Comparison of ENCODE assay signal across 1 cellular context in the genomic region with DNA sequence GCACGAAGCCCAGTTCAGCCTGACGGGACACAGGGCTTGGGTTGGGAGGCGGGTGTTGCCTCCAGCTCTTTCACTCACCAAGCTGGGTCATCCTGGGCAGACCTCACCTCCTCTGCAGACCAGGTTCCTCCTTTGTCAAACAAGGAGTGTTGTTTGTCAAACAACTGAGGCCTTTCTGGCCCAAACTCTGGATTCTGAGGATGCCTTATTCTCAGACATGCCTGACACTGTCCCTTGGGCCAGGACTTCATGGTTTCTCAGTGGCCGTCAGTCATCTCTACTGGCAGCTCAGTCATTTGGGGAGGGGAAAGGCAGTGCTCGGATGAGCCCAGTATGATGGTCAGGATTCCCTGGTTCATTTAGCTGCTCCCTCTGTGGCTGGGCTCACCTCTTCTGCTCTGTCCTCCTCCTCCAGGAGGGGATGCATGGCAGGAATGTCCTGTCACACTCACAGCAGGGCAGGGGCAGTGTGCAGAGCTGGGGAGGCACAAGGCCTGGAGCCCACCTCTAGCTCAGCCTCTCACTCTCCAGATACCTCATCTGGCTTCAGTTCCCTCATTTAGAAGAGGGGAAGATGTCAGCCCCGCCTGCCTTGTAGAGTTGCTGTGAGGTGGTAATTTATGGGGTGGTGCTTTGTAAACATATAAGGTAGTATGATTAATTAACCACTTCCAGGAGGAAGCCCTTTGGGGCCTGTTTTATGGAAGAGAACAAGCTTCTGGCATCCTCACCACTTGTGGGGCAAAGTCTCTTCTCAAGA.
TF ChIP-seq lines count a peak whose summit lies in the region.

No MANE protein-coding gene starts in this region.

TF ChIP-seq in GM23338, 12 proteins besides CTCF, POLR2A, EP300 and RAD21 (continued from another document):
- TF ChIP-seq, protein P1, sequence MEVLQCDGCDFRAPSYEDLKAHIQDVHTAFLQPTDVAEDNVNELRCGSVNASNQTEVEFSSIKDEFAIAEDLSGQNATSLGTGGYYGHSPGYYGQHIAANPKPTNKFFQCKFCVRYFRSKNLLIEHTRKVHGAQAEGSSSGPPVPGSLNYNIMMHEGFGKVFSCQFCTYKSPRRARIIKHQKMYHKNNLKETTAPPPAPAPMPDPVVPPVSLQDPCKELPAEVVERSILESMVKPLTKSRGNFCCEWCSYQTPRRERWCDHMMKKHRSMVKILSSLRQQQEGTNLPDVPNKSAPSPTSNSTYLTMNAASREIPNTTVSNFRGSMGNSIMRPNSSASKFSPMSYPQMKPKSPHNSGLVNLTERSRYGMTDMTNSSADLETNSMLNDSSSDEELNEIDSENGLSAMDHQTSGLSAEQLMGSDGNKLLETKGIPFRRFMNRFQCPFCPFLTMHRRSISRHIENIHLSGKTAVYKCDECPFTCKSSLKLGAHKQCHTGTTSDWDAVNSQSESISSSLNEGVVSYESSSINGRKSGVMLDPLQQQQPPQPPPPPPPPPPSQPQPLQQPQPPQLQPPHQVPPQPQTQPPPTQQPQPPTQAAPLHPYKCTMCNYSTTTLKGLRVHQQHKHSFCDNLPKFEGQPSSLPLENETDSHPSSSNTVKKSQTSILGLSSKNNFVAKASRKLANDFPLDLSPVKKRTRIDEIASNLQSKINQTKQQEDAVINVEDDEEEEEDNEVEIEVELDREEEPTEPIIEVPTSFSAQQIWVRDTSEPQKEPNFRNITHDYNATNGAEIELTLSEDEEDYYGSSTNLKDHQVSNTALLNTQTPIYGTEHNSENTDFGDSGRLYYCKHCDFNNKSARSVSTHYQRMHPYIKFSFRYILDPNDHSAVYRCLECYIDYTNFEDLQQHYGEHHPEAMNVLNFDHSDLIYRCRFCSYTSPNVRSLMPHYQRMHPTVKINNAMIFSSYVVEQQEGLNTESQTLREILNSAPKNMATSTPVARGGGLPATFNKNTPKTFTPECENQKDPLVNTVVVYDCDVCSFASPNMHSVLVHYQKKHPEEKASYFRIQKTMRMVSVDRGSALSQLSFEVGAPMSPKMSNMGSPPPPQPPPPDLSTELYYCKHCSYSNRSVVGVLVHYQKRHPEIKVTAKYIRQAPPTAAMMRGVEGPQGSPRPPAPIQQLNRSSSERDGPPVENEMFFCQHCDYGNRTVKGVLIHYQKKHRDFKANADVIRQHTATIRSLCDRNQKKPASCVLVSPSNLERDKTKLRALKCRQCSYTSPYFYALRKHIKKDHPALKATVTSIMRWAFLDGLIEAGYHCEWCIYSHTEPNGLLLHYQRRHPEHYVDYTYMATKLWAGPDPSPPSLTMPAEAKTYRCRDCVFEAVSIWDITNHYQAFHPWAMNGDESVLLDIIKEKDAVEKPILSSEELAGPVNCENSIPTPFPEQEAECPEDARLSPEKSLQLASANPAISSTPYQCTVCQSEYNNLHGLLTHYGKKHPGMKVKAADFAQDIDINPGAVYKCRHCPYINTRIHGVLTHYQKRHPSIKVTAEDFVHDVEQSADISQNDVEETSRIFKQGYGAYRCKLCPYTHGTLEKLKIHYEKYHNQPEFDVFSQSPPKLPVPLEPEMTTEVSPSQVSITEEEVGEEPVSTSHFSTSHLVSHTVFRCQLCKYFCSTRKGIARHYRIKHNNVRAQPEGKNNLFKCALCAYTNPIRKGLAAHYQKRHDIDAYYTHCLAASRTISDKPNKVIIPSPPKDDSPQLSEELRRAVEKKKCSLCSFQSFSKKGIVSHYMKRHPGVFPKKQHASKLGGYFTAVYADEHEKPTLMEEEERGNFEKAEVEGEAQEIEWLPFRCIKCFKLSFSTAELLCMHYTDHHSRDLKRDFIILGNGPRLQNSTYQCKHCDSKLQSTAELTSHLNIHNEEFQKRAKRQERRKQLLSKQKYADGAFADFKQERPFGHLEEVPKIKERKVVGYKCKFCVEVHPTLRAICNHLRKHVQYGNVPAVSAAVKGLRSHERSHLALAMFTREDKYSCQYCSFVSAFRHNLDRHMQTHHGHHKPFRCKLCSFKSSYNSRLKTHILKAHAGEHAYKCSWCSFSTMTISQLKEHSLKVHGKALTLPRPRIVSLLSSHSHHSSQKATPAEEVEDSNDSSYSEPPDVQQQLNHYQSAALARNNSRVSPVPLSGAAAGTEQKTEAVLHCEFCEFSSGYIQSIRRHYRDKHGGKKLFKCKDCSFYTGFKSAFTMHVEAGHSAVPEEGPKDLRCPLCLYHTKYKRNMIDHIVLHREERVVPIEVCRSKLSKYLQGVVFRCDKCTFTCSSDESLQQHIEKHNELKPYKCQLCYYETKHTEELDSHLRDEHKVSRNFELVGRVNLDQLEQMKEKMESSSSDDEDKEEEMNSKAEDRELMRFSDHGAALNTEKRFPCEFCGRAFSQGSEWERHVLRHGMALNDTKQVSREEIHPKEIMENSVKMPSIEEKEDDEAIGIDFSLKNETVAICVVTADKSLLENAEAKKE (CRISPR knock-in tag; IDR thresholded peaks at IDR 0.05): no peak
- TF ChIP-seq, protein P2, sequence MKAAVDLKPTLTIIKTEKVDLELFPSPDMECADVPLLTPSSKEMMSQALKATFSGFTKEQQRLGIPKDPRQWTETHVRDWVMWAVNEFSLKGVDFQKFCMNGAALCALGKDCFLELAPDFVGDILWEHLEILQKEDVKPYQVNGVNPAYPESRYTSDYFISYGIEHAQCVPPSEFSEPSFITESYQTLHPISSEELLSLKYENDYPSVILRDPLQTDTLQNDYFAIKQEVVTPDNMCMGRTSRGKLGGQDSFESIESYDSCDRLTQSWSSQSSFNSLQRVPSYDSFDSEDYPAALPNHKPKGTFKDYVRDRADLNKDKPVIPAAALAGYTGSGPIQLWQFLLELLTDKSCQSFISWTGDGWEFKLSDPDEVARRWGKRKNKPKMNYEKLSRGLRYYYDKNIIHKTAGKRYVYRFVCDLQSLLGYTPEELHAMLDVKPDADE (IDR thresholded peaks at IDR 0.05): no peak
- TF ChIP-seq EZH2 (IDR thresholded peaks at IDR 0.05; ENCODE audit: low read depth, unreplicated experiment) (no peak), JUNB (IDR thresholded peaks at IDR 0.05; ENCODE audit: unreplicated experiment) (no peak), POLR2AphosphoS5 (IDR thresholded peaks at IDR 0.05; ENCODE audit: low read depth) (no peak), ZNF331 (CRISPR knock-in tag; IDR thresholded peaks at IDR 0.05; ENCODE audit: low read depth) (no peak), ZNF114 (CRISPR knock-in tag; IDR thresholded peaks at IDR 0.05) (no peak), NANOG (IDR thresholded peaks at IDR 0.05; ENCODE audit: borderline replicate concordance) (no peak), CREB1 (CRISPR knock-in tag; IDR thresholded peaks at IDR 0.05; ENCODE audit: low read depth) (no peak), EZH2phosphoT487 (IDR thresholded peaks at IDR 0.05; ENCODE audit: unreplicated experiment) (no peak)
